Comparison of ENCODE assay signal across 9 cellular contexts in genomic region chr6:104705095-104705707, GRCh38.
DNase-seq lines count a peak whose midpoint lies in the region; ATAC-seq, FAIRE-seq and TF ChIP-seq lines count a peak whose summit lies in the region.
"Had no signal": no experiment of that assay in that cellular context is flagged by ENCODE, and none has a peak within 500 bp of the region (broad histone marks: within the 10 kb centered on the region; RNA-seq: fewer than 3 reads in every experiment).

No MANE protein-coding gene starts in this region.

- intact Hi-C loops in gastrocnemius medialis (cut with DNase I; ENCODE audit: low total_unique reads) (no loop called here), kidney (cut with DNase I) (no loop called here)

- H3K9me3 ChIP-seq in gastrocnemius medialis: no peaks in the 10 kb centered on the region
- H3K9me3 ChIP-seq in BE2C: no peaks in the 10 kb centered on the region
- H3K9me3 ChIP-seq in kidney (ENCODE audit: control insufficient read depth in 1 of 2, low read length in 2 of 2): no peaks in the 10 kb centered on the region

- H3K27ac ChIP-seq in gastrocnemius medialis (peak overlapping the region; percentile 37 to 66 (median 58)), kidney (ENCODE audit: low read depth in 2 of 2, low read length in 2 of 2) (peak overlapping the region in 1 of 2 donors; percentile 40)

- H3K27me3 ChIP-seq in gastrocnemius medialis (no peaks in the 10 kb centered on the region), BE2C (no peaks in the 10 kb centered on the region)

- H3K36me3 ChIP-seq in gastrocnemius medialis: no peaks in the 10 kb centered on the region
- no peaks in the 10 kb centered on the region for H3K36me3 ChIP-seq in BE2C
- no peaks in the 10 kb centered on the region for H3K36me3 ChIP-seq in kidney (ENCODE audit: control insufficient read depth in 1 of 2, insufficient read depth in 2 of 2, low read length in 2 of 2)

- no peak overlapping the region for H3K4me3 ChIP-seq in epithelial cell of proximal tubule (ENCODE audit: low read depth, low read length)
- H3K4me3 ChIP-seq in gastrocnemius medialis: no peak overlapping the region
- no peak overlapping the region for H3K4me3 ChIP-seq in BE2C (ENCODE audit: low read depth, low read length)
- no peak overlapping the region for H3K4me3 ChIP-seq in kidney (ENCODE audit: low read length in 2 of 2)

- in situ Hi-C loops in gastrocnemius medialis (cut with MboI; ENCODE audit: low sequenced_read_pairs in 4 of 4): no loop called here

- TF ChIP-seq CTCF in epithelial cell of proximal tubule (conservative IDR thresholded peaks at IDR 0.05; ENCODE audit: low read depth, low read length): no peak
- no peak for TF ChIP-seq CTCF in gastrocnemius medialis (IDR thresholded peaks at IDR 0.05 in 4 of 5, conservative IDR thresholded peaks at IDR 0.05 in 1 of 5)
- no peak for TF ChIP-seq CTCF in BE2C (IDR thresholded peaks at IDR 0.05; ENCODE audit: low read depth, low read length)
- TF ChIP-seq CTCF in kidney (IDR thresholded peaks at IDR 0.05; ENCODE audit: borderline replicate concordance, extremely low read depth, insufficient read depth): no peak

- H3K4me1 ChIP-seq in gastrocnemius medialis (no peaks in the 10 kb centered on the region), BE2C (peaks cover 14% of the 10 kb centered on the region), kidney (ENCODE audit: control insufficient read depth in 1 of 2, insufficient read depth in 1 of 2, low read depth in 1 of 2, low read length in 2 of 2) (peaks cover 0 to 11% of the 10 kb centered on the region in 2 donors)

- DNase-seq in activated CD4-positive, CD25-positive, alpha-beta regulatory T cell treated with anti-CD3 and anti-CD28 coated beads, Interleukin-2, amount 50 U/mL, for 16 hours (ENCODE audit: low read depth, low spot score): peak; percentile 1
- DNase-seq in activated CD4-positive, CD25-positive, alpha-beta regulatory T cell (lab: John Stamatoyannopoulos, UW): no peak
- DNase-seq in T-helper 9 cell (peak; percentile 4), epithelial cell of proximal tubule (ENCODE audit: low read depth) (peak; percentile 52), gastrocnemius medialis (no peak), BE2C (no peak), kidney (no peak)
- DNase-seq: naive B cell had no signal

- FAIRE-seq in kidney (lab: Jason Lieb, UNC): no peak

- TF ChIP-seq POLR2A in gastrocnemius medialis (IDR thresholded peaks at IDR 0.05): no peak

- ATAC-seq in gastrocnemius medialis (peak; percentile 54 to 68), HG02588 (IDR thresholded peaks at IDR 0.05; ENCODE audit: unreplicated experiment) (no peak)

- H3K9ac ChIP-seq in kidney (ENCODE audit: low read length in 2 of 2): no peak overlapping the region

Comparison
In these comparisons a context has a peak if more than half of its experiments do, and no peak if none do; other contexts are left out.
1. DNase-seq: peak in activated CD4-positive, CD25-positive, alpha-beta regulatory T cell treated with anti-CD3 and anti-CD28 coated beads, Interleukin-2, amount 50 U/mL, for 16 hours (single experiment), T-helper 9 cell (single experiment) and epithelial cell of proximal tubule (single experiment); none in activated CD4-positive, CD25-positive, alpha-beta regulatory T cell (0 of 4), gastrocnemius medialis (0 of 2), BE2C (single experiment) and kidney (single experiment).